In genomic region chr7:98930921-98931320, GRCh38 we compare ENCODE assay signal across 10 cellular contexts. TPM values are rescaled to one million over a fixed set of nuclear protein-coding genes. Genes with fewer than 3 reads are reported as not detected.
A peak's percentile ranks its signal among the peaks of the same experiment; 100 is the strongest.
DNase-seq lines count a peak whose midpoint lies in the region; ATAC-seq and TF ChIP-seq lines count a peak whose summit lies in the region.
"Had no signal": no experiment of that assay in that cellular context is flagged by ENCODE, and none has a peak within 500 bp of the region (broad histone marks: within the 10 kb centered on the region; RNA-seq: fewer than 3 reads in every experiment).

No MANE protein-coding gene starts in this region.

- H3K9me3 Mint-ChIP-seq in CD8-positive, alpha-beta T cell = no peaks in the 10 kb centered on the region

- H4K20me1 ChIP-seq in OCI-LY7 (ENCODE audit: insufficient read depth, low read length) = no peaks in the 10 kb centered on the region

- H3K27me3 Mint-ChIP-seq in CD8-positive, alpha-beta T cell (ENCODE audit: low read depth) = no peaks in the 10 kb centered on the region

- H2AFZ ChIP-seq in OCI-LY7 (ENCODE audit: low read length) = no peak overlapping the region

- H3K79me2 ChIP-seq in OCI-LY7 (ENCODE audit: insufficient read depth, low read depth, low read length) = no peaks in the 10 kb centered on the region

- POLR2A ChIA-PET in CD8-positive, alpha-beta T cell (lab: Charles Lee) = interaction anchor here (1.1 kb wide), 3 partner anchors 26 to 960 kb away, joined by 3 read pairs; no protein-coding TSS in a partner anchor
- POLR2A ChIA-PET in OCI-LY7 (lab: Charles Lee) = interaction anchor here (0.6 kb wide), 1 partner anchor 43 kb away, joined by 4 read pairs; no protein-coding TSS in a partner anchor

- peak; percentile 85 for ATAC-seq in CD8-positive, alpha-beta T cell
- ATAC-seq in GM19372 (IDR thresholded peaks at IDR 0.05; ENCODE audit: low read depth, unreplicated experiment) = peak; percentile 87
- ATAC-seq: gastrocnemius medialis had no signal

- CTCF ChIA-PET in CD8-positive, alpha-beta T cell (lab: Charles Lee) = interaction anchor here (0.6 to 1.0 kb wide), 2 partner anchors 8 to 556 kb away, joined by 3 read pairs; no protein-coding TSS in a partner anchor
- CTCF ChIA-PET in OCI-LY7 (lab: Charles Lee; ENCODE audit: unreplicated experiment) = no interaction called here

- peaks cover 53% of the 10 kb centered on the region for H3K36me3 ChIP-seq in CD8-positive, alpha-beta T cell (ENCODE audit: insufficient read depth, low read length)
- H3K36me3 ChIP-seq in OCI-LY7 (ENCODE audit: insufficient read depth, low read length) = peaks cover 97% of the 10 kb centered on the region

- no peaks in the 10 kb centered on the region for H3K9me3 ChIP-seq in CD8-positive, alpha-beta T cell (ENCODE audit: low read length)
- no peaks in the 10 kb centered on the region for H3K9me3 ChIP-seq in OCI-LY7 (ENCODE audit: low read length)
- H3K9me3 ChIP-seq: adrenal gland, gastrocnemius medialis had no signal

- TF ChIP-seq CTCF in CD8-positive, alpha-beta T cell (IDR thresholded peaks at IDR 0.05) = no peak
- no peak for TF ChIP-seq CTCF in OCI-LY7 (conservative IDR thresholded peaks at IDR 0.05; ENCODE audit: low read length)

- H3K4me1 Mint-ChIP-seq in CD8-positive, alpha-beta T cell (ENCODE audit: low read depth) = peaks cover 18% of the 10 kb centered on the region

- no peak overlapping the region for H3K27ac ChIP-seq in CD8-positive, alpha-beta T cell (ENCODE audit: low read depth, low read length)
- no peak overlapping the region for H3K27ac ChIP-seq in OCI-LY7 (ENCODE audit: low read depth, low read length, poor library complexity, severe bottlenecking)
- H3K27ac ChIP-seq: adrenal gland, gastrocnemius medialis had no signal

- peak in 2 of 7 experiments; percentile 25 to 50 for DNase-seq in CD8-positive, alpha-beta T cell
- DNase-seq in HUDEP-2 (lab: John Stamatoyannopoulos, UW; ENCODE audit: unreplicated experiment in 76 of 76) = peak in 67 of 76 experiments; percentile 3 to 81 (median 35)
- DNase-seq in central memory CD4-positive, alpha-beta T cell = peak; percentile 70
- no peak for DNase-seq in NCI-H128 (lab: John Stamatoyannopoulos, UW; ENCODE audit: unreplicated experiment)
- no peak for DNase-seq in NCI-H748 treated with DMSO at 0.1 percent for 48 hours (lab: John Stamatoyannopoulos, UW)
- DNase-seq in globus pallidus (ENCODE audit: low spot score) = no peak
- no peak for DNase-seq in OCI-LY7 (ENCODE audit: low spot score)
- DNase-seq: gastrocnemius medialis had no signal

- H3K4me1 ChIP-seq in CD8-positive, alpha-beta T cell (ENCODE audit: insufficient read depth, low read length) = no peaks in the 10 kb centered on the region
- no peaks in the 10 kb centered on the region for H3K4me1 ChIP-seq in OCI-LY7 (ENCODE audit: insufficient read depth, low read length, poor library complexity, severe bottlenecking)
- H3K4me1 ChIP-seq: adrenal gland had no signal

- no peaks in the 10 kb centered on the region for H3K27me3 ChIP-seq in CD8-positive, alpha-beta T cell (ENCODE audit: insufficient read depth, low read length)
- H3K27me3 ChIP-seq: adrenal gland, gastrocnemius medialis had no signal

- no TSS peak for BruUV-seq in OCI-LY7 (replicated peaks; lab: Mats Ljungman, UMichigan)

- intact Hi-C loops in CD8-positive, alpha-beta T cell (cut with DNase I, micrococcal nuclease) = no loop called here
- intact Hi-C loops in OCI-LY7 (cut with micrococcal nuclease; ENCODE audit: unreplicated experiment) = no loop called here

- peaks cover 85% of the 10 kb centered on the region for H3K36me3 Mint-ChIP-seq in CD8-positive, alpha-beta T cell

- H3K4me3 Mint-ChIP-seq in CD8-positive, alpha-beta T cell = peak overlapping the region; percentile 47

- no peak overlapping the region for H3K4me3 ChIP-seq in CD8-positive, alpha-beta T cell (ENCODE audit: low read depth, low read length)
- no peak overlapping the region for H3K4me3 ChIP-seq in OCI-LY7 (ENCODE audit: low read depth, low read length, poor library complexity, severe bottlenecking)
- H3K4me3 ChIP-seq: adrenal gland, gastrocnemius medialis had no signal

- no peaks in the 10 kb centered on the region for H3K9me2 ChIP-seq in OCI-LY7 (ENCODE audit: insufficient read depth, low read length)

- H3K4me2 ChIP-seq in OCI-LY7 (ENCODE audit: low read length) = no peak overlapping the region

- H3K27ac Mint-ChIP-seq in CD8-positive, alpha-beta T cell = peak overlapping the region; percentile 71

RNA-seq across cellular contexts. Expression of gene TRRAP, which starts 52.6 kb away (rescaled TPM):
- 10 to 100 TPM; 39.8 to 43.0 TPM for total RNA-seq in CD8-positive, alpha-beta T cell
- total RNA-seq in OCI-LY7 (2014; rRNA removed; shearing (Covaris generic)) = 43.4 and 50.4 TPM in 2 replicates
- 82.6 and 86.1 TPM in 2 replicates for total RNA-seq in OCI-LY7 (2022)

Comparison
In these comparisons a context has a peak if more than half of its experiments do, and no peak if none do; other contexts are left out.
1. DNase-seq: peak in HUDEP-2 (67 of 76) and central memory CD4-positive, alpha-beta T cell (single experiment); none in NCI-H128 (single experiment), NCI-H748 treated with DMSO at 0.1 percent for 48 hours (single experiment), globus pallidus (single experiment) and OCI-LY7 (single experiment).